ENCODE assay signal across 26 cellular contexts in the genomic region with DNA sequence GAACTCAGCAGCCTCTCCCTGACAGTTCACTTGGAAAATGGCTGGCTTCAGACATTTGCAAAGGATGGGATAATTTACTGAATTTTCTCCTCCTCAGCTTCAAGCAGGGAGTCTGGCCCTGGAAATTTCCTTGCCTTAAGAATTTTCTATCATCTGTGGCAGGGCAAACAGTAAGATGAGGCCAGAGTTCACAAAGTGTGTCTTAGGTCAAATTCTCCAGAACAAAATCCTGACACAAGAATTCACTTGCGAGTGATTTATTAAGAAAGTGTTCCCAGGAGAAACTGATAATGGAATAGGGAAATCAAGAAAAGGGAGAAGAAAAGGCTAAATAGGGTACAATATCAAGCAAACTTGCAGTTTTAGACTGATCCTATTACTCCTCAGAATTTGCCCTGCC. TPM values are rescaled to one million over a fixed set of nuclear protein-coding genes. Genes with fewer than 3 reads are reported as not detected.
DNase-seq lines count a peak whose midpoint lies in the region; ATAC-seq, FAIRE-seq and TF ChIP-seq lines count a peak whose summit lies in the region.
"Had no signal": no experiment of that assay in that cellular context is flagged by ENCODE, and none has a peak within 500 bp of the region (broad histone marks: within the 10 kb centered on the region; RNA-seq: fewer than 3 reads in every experiment).

No MANE protein-coding gene starts in this region.

- no peak for TF ChIP-seq POLR2A in heart left ventricle (IDR thresholded peaks at IDR 0.05)

- no peaks in the 10 kb centered on the region for H3K36me3 ChIP-seq in left ventricle myocardium inferior
- H3K36me3 ChIP-seq in heart left ventricle = no peaks in the 10 kb centered on the region
- H3K36me3 ChIP-seq: BE2C; BLaER1 treated with 17β-estradiol and CSF1 and Interleukin-3, amounts not matched to agents 10 nM and 100 nM had no signal

- H3K27me3 Mint-ChIP-seq in nephron progenitor cell (ENCODE audit: low read depth, poor library complexity) = peaks cover 5% of the 10 kb centered on the region
- H3K27me3 Mint-ChIP-seq: CD4-positive, alpha-beta T cell; CD8-positive, alpha-beta memory T cell had no signal

- H3K4me1 Mint-ChIP-seq in nephron progenitor cell = peaks cover 6% of the 10 kb centered on the region
- H3K4me1 Mint-ChIP-seq: CD14-positive monocyte; CD8-positive, alpha-beta memory T cell had no signal

- 63 to 75% (median 74%) methylated on average over 1 of the region's 1 CpG for WGBS in heart left ventricle, 4 donors

- no peak for FAIRE-seq in RCC 7860 (lab: Jason Lieb, UNC)
- FAIRE-seq: A204.1, D721Med, GM12878, H1 had no signal

- no peaks in the 10 kb centered on the region for H3K9me3 ChIP-seq in left ventricle myocardium inferior (replicated peaks)
- no peaks in the 10 kb centered on the region for H3K9me3 ChIP-seq in heart left ventricle
- H3K9me3 ChIP-seq: BE2C; BLaER1 treated with 17β-estradiol and CSF1 and Interleukin-3, amounts not matched to agents 10 nM and 100 nM had no signal

- H3K4me3 Mint-ChIP-seq in nephron progenitor cell = no peak overlapping the region
- H3K4me3 Mint-ChIP-seq: CD14-positive monocyte; CD4-positive, alpha-beta T cell; CD8-positive, alpha-beta memory T cell had no signal

- no peaks in the 10 kb centered on the region for H3K36me3 Mint-ChIP-seq in nephron progenitor cell (ENCODE audit: low read depth)
- H3K36me3 Mint-ChIP-seq: CD14-positive monocyte had no signal

- H3K4me1 ChIP-seq in left ventricle myocardium inferior (peaks cover 15% of the 10 kb centered on the region), heart left ventricle (peaks cover 0 to 11% (median 0%) of the 10 kb centered on the region in 12 donors)
- H3K4me1 ChIP-seq: BE2C; BLaER1 treated with 17β-estradiol and CSF1 and Interleukin-3, amounts not matched to agents 10 nM and 100 nM had no signal

- DNase-seq in left ventricle myocardium inferior = no peak
- DNase-seq in heart left ventricle = no peak
- peak; percentile 8 for DNase-seq in RCC 7860 (ENCODE audit: low spot score)
- no peak for DNase-seq in nephron progenitor cell
- DNase-seq in renal cortical epithelial cell (ENCODE audit: low read depth) = peak; percentile 11
- DNase-seq in inferior parietal cortex (ENCODE audit: extremely low spot score) = no peak
- DNase-seq: AML-193; BE2C; CD4-positive, alpha-beta T cell; CD8-positive, alpha-beta memory T cell; DMS 273 treated with DMSO at 0.1 percent for 48 hours; DMS79; EL; GDM1; H7; HCEC 1CT had no signal

- ATAC-seq in heart left ventricle = no peak
- no peak for ATAC-seq in GM18520 (IDR thresholded peaks at IDR 0.05; ENCODE audit: unreplicated experiment)
- ATAC-seq in GM21717 (IDR thresholded peaks at IDR 0.05; ENCODE audit: unreplicated experiment) = no peak
- ATAC-seq: GM12878 had no signal

- H3K4me3 ChIP-seq in left ventricle myocardium inferior (no peak overlapping the region), heart left ventricle (no peak overlapping the region)
- H3K4me3 ChIP-seq: BLaER1 treated with 17β-estradiol and CSF1 and Interleukin-3, amounts not matched to agents 10 nM and 100 nM; GM12878 had no signal

- TF ChIP-seq CTCF in left ventricle myocardium inferior (IDR thresholded peaks at IDR 0.05; ENCODE audit: borderline replicate concordance) = no peak
- no peak for TF ChIP-seq CTCF in heart left ventricle (IDR thresholded peaks at IDR 0.05)
- TF ChIP-seq CTCF in nephron progenitor cell (IDR thresholded peaks at IDR 0.05) = no peak

- no peaks in the 10 kb centered on the region for H3K9me3 Mint-ChIP-seq in nephron progenitor cell
- H3K9me3 Mint-ChIP-seq: CD4-positive, alpha-beta T cell had no signal

- H3K27ac ChIP-seq in left ventricle myocardium inferior (replicated peaks) (peak overlapping the region; percentile 11), heart left ventricle (no peak overlapping the region)
- H3K27ac ChIP-seq: 22Rv1; BLaER1 treated with 17β-estradiol and CSF1 and Interleukin-3, amounts not matched to agents 10 nM and 100 nM had no signal

- no peaks in the 10 kb centered on the region for H3K27me3 ChIP-seq in left ventricle myocardium inferior (ENCODE audit: low read depth)
- H3K27me3 ChIP-seq in heart left ventricle = no peaks in the 10 kb centered on the region
- H3K27me3 ChIP-seq: BE2C; BLaER1 treated with 17β-estradiol and CSF1 and Interleukin-3, amounts not matched to agents 10 nM and 100 nM had no signal

- intact Hi-C loops in left ventricle myocardium inferior (cut with micrococcal nuclease) = no loop called here
- intact Hi-C loops in heart left ventricle (cut with DNase I) = no loop called here

- peak overlapping the region; percentile 55 for H3K27ac Mint-ChIP-seq in nephron progenitor cell
- H3K27ac Mint-ChIP-seq: CD14-positive monocyte; CD4-positive, alpha-beta T cell; CD8-positive, alpha-beta memory T cell had no signal

RNA-seq across cellular contexts. Expression of gene SNTN, which starts 55.3 kb away (rescaled TPM):
- total RNA-seq in left ventricle myocardium inferior (not detected), heart left ventricle (not detected), renal cortical epithelial cell (not detected in 2 replicates)
- not detected for polyA plus RNA-seq in heart left ventricle
- total RNA-seq: CD4-positive, alpha-beta T cell; CD8-positive, alpha-beta memory T cell; GM12878; H1; H7 had no signal
- polyA plus RNA-seq: AG04450; CD14-positive monocyte; CD8-positive, alpha-beta memory T cell; GM12878; H1 had no signal

Comparison
In these comparisons a context has a peak if more than half of its experiments do, and no peak if none do; other contexts are left out.
1. DNase-seq: peak in RCC 7860 (single experiment) and renal cortical epithelial cell (single experiment); none in left ventricle myocardium inferior (single experiment), heart left ventricle (0 of 5), nephron progenitor cell (single experiment) and inferior parietal cortex (single experiment).